In the genomic region with DNA sequence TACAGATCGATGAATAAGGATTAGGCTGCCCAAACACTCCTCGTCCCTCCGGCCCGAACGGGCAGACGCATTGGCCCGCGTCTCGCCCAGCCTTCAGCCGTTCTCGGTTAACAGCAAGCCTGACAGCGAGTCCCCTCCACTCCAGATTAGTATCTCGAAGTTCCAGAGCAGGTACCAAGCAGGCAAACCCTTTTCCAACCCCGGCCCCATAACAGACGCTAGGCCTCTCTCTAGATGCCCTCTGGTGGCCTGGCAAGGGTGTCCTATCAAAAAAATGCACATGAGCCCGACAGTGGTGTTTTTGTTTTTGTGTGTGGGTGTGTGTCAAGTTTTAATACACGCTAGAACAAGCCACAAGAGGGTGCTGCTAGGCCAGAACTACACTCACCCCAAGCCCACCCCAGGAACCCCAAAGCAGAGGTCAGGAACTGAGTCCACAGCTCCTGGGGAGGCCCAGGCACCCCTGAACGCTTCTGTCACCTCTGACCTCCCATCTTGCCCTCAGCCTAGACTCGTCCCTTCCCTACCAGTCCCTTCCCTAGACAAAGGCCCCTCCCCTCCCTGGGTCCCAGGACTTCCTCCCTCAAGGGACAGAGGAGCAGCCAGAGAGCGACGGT, we compare ENCODE assay signal across 7 cellular contexts. TPM values are rescaled to one million over a fixed set of nuclear protein-coding genes. Genes with fewer than 3 reads are reported as not detected.
DNase-seq lines count a peak whose midpoint lies in the region; ATAC-seq, FAIRE-seq and TF ChIP-seq lines count a peak whose summit lies in the region.

No MANE protein-coding gene starts in this region.

- H3K36me3 ChIP-seq in iPS-20b (ENCODE audit: insufficient read depth, low read depth, low read length) (peaks cover 43% of the 10 kb centered on the region), smooth muscle cell (ENCODE audit: low read depth) (no peaks in the 10 kb centered on the region)

- no peak for FAIRE-seq in GM12891 (lab: Jason Lieb, UNC)

- H3K27ac ChIP-seq in iPS-20b (ENCODE audit: low read length) (no peak overlapping the region), smooth muscle cell (ENCODE audit: low read depth) (peak overlapping the region; percentile 96)

- no peak for TF ChIP-seq POLR2A in GM12891 (IDR thresholded peaks at IDR 0.05; ENCODE audit: low read depth, low read length)

- H3K9ac ChIP-seq in iPS-20b (ENCODE audit: low read depth, low read length) = peak overlapping the region; percentile 86; the same call in 1 of the 2 replicates
- peak overlapping the region; percentile 69 for H3K9ac ChIP-seq in smooth muscle cell (ENCODE audit: low read depth)

- peak; percentile 60 for TF ChIP-seq CTCF in smooth muscle cell (IDR thresholded peaks at IDR 0.05; ENCODE audit: borderline replicate concordance, insufficient read depth, poor library complexity, severe bottlenecking)

- no peaks in the 10 kb centered on the region for H3K27me3 Mint-ChIP-seq in T-helper 1 cell treated with Interleukin-12 subunit alpha and Interleukin-12 subunit beta and Interleukin-4 antibody, amounts not matched to agents 30 μg/mL and 1 μg/mL, for 36 hours (ENCODE audit: low read depth)

- H4K20me1 ChIP-seq in smooth muscle cell (ENCODE audit: low read depth) = peaks cover 15% of the 10 kb centered on the region

- no peaks in the 10 kb centered on the region for H3K27me3 ChIP-seq in iPS-20b (ENCODE audit: insufficient read depth, low read length)
- H3K27me3 ChIP-seq in smooth muscle cell (ENCODE audit: low read depth) = no peaks in the 10 kb centered on the region

- H3K79me2 ChIP-seq in smooth muscle cell (ENCODE audit: low read depth) = peaks cover 38% of the 10 kb centered on the region

- no peaks in the 10 kb centered on the region for H3K9me3 ChIP-seq in iPS-20b (ENCODE audit: insufficient read depth, low read depth, low read length)
- no peaks in the 10 kb centered on the region for H3K9me3 ChIP-seq in smooth muscle cell (replicated peaks; ENCODE audit: low read depth)

- H3K9me3 Mint-ChIP-seq in T-helper 1 cell treated with Interleukin-12 subunit alpha and Interleukin-12 subunit beta and Interleukin-4 antibody, amounts not matched to agents 30 μg/mL and 1 μg/mL, for 36 hours = no peaks in the 10 kb centered on the region

- peaks cover 32% of the 10 kb centered on the region for H3K4me1 Mint-ChIP-seq in T-helper 1 cell treated with Interleukin-12 subunit alpha and Interleukin-12 subunit beta and Interleukin-4 antibody, amounts not matched to agents 30 μg/mL and 1 μg/mL, for 36 hours (ENCODE audit: low read depth)

- H2AFZ ChIP-seq in smooth muscle cell (ENCODE audit: low read depth) = peak overlapping the region; percentile 11

- peaks cover 9% of the 10 kb centered on the region for H3K36me3 Mint-ChIP-seq in T-helper 1 cell treated with Interleukin-12 subunit alpha and Interleukin-12 subunit beta and Interleukin-4 antibody, amounts not matched to agents 30 μg/mL and 1 μg/mL, for 36 hours (ENCODE audit: low read depth)

- WGBS in smooth muscle cell (ENCODE audit: low lambda C conversion rate) = 11% methylated on average over 21 of the region's 21 CpGs

- H3K4me1 ChIP-seq in iPS-20b (ENCODE audit: insufficient read depth, low read length) = no peaks in the 10 kb centered on the region
- peaks cover 6% of the 10 kb centered on the region for H3K4me1 ChIP-seq in smooth muscle cell (ENCODE audit: low read depth)

- peak; percentile 43 for ATAC-seq in HG02678 (IDR thresholded peaks at IDR 0.05; ENCODE audit: unreplicated experiment)

- peak overlapping the region; percentile 84 for H3K4me2 ChIP-seq in smooth muscle cell

- peak overlapping the region; percentile 97 for H3K4me3 Mint-ChIP-seq in T-helper 1 cell treated with Interleukin-12 subunit alpha and Interleukin-12 subunit beta and Interleukin-4 antibody, amounts not matched to agents 30 μg/mL and 1 μg/mL, for 36 hours

- peak overlapping the region; percentile 78 for H3K4me3 ChIP-seq in iPS-20b (ENCODE audit: low read length)
- peak overlapping the region; percentile 92 for H3K4me3 ChIP-seq in smooth muscle cell

- H3K27ac Mint-ChIP-seq in T-helper 1 cell treated with Interleukin-12 subunit alpha and Interleukin-12 subunit beta and Interleukin-4 antibody, amounts not matched to agents 30 μg/mL and 1 μg/mL, for 36 hours = peak overlapping the region; percentile 99

- peaks cover 6% of the 10 kb centered on the region for H3F3A ChIP-seq in smooth muscle cell (ENCODE audit: low read depth)

- DNase-seq in GM12891 (ENCODE audit: insufficient read length, low spot score) (peak; percentile 76), NCI-H1105 treated with DMSO at 0.1 percent for 48 hours (lab: John Stamatoyannopoulos, UW) (peak; percentile 79), brain pericyte (ENCODE audit: low read depth, low spot score) (peak; percentile 45), smooth muscle cell (lab: John Stamatoyannopoulos, UW; ENCODE audit: unreplicated experiment) (peak; percentile 79)

TF ChIP-seq in GM12891, 5 proteins besides CTCF, POLR2A, EP300 and RAD21:
- TF ChIP-seq SPI1 (IDR thresholded peaks at IDR 0.05; ENCODE audit: low read depth, low read length) = peak; percentile 26; the same call in 1 of the 2 replicates
- TF ChIP-seq POU2F2 (IDR thresholded peaks at IDR 0.05; ENCODE audit: low read depth, low read length) = no peak
- no peak for TF ChIP-seq TAF1 (IDR thresholded peaks at IDR 0.05; ENCODE audit: low read depth, low read length)

RNA-seq across cellular contexts. Expression of a gene that starts 0.7 kb away (rescaled TPM):
- polyA plus RNA-seq in GM12891 (2012; ENCODE audit: low read depth, missing spikeins) = 48.9 TPM
- total RNA-seq in smooth muscle cell = 71.9 and 76.5 TPM in 2 replicates
- 58.6 and 70.1 TPM in 2 replicates for polyA plus RNA-seq in smooth muscle cell

RNA-seq across cellular contexts. Expression of a gene that starts 8.9 kb away (rescaled TPM):
- 0.87 TPM for polyA plus RNA-seq in GM12891 (2012; ENCODE audit: low read depth, missing spikeins)
- 24.8 and 27.3 TPM in 2 replicates for total RNA-seq in smooth muscle cell
- 55.7 and 85.9 TPM in 2 replicates for polyA plus RNA-seq in smooth muscle cell

RNA-seq across cellular contexts. Expression of a gene that starts 37.4 kb away (rescaled TPM):
- polyA plus RNA-seq in GM12891 (2012; ENCODE audit: low read depth, missing spikeins) = 133 TPM
- 60.1 and 64.4 TPM in 2 replicates for total RNA-seq in smooth muscle cell
- polyA plus RNA-seq in smooth muscle cell = 96.0 and 104 TPM in 2 replicates
